ENCODE assay signal across 8 cellular contexts in genomic region chr1:176206961-176207902, GRCh38. TPM values are rescaled to one million over a fixed set of nuclear protein-coding genes. Genes with fewer than 3 reads are reported as not detected.
DNase-seq lines count a peak whose midpoint lies in the region; ATAC-seq and TF ChIP-seq lines count a peak whose summit lies in the region.

Gene COP1 (minus strand): TSS chr1:176207286. CDS start chr1:176206978, 308 bp downstream.

- H3K27ac ChIP-seq in angular gyrus (ENCODE audit: low read depth, low read length) (peak within 1 kb of the TSS; percentile 92), right atrium auricular region (peak within 1 kb of the TSS; percentile 94 to 97), uterus (peak within 1 kb of the TSS; percentile 80 to 96)

- intact Hi-C loops in uterus (cut with DNase I; ENCODE audit: low total_unique reads): no loop called here

- ATAC-seq in GM18498 (IDR thresholded peaks at IDR 0.05; ENCODE audit: unreplicated experiment): peak; percentile 86
- peak; percentile 79 for ATAC-seq in HG02938 (IDR thresholded peaks at IDR 0.05; ENCODE audit: unreplicated experiment)

- H3K4me3 ChIP-seq in right atrium auricular region (peak within 1 kb of the TSS; percentile 91 to 95), uterus (peak within 1 kb of the TSS; percentile 53 to 96)

- H3K27me3 ChIP-seq in right atrium auricular region (no peaks in the 10 kb centered on the region), uterus (no peaks in the 10 kb centered on the region)

- H3K9me3 ChIP-seq in right atrium auricular region: no peaks in the 10 kb centered on the region
- no peaks in the 10 kb centered on the region for H3K9me3 ChIP-seq in uterus

- H3K36me3 ChIP-seq in right atrium auricular region: no peaks in the 10 kb centered on the region
- H3K36me3 ChIP-seq in uterus: no peaks in the 10 kb centered on the region

- H3K4me1 ChIP-seq in right atrium auricular region (peaks cover 0 to 39% of the 10 kb centered on the region in 2 donors), uterus (peaks cover 0 to 7% of the 10 kb centered on the region in 2 donors)

- DNase-seq in NCI-H187 (lab: John Stamatoyannopoulos, UW) (peak; percentile 99), T-helper 2 cell (peak; percentile 94 to 97 (median 95)), right atrium auricular region (ENCODE audit: low spot score) (peak; percentile 97), pulmonary artery endothelial cell (ENCODE audit: low read depth, low spot score) (peak; percentile 81), uterus (peak; percentile 94 to 97)

- TF ChIP-seq CTCF in right atrium auricular region (IDR thresholded peaks at IDR 0.05) (peak; percentile 21 to 33), uterus (IDR thresholded peaks at IDR 0.05) (peak in 2 of 4 experiments; percentile 14 to 38)

- peak; percentile 25 to 64 for TF ChIP-seq POLR2A in uterus (IDR thresholded peaks at IDR 0.05)

RNA-seq across cellular contexts. Expression of gene COP1, which starts in this region (rescaled TPM):
- total RNA-seq in right atrium auricular region: 10 to 100 TPM; 21.4 to 23.1 TPM
- total RNA-seq in pulmonary artery endothelial cell: 54.2 and 62.0 TPM in 2 replicates
- 10 to 100 TPM; 53.4 to 85.5 (median 68.4) TPM for total RNA-seq in uterus

Comparison
In these comparisons a context has a peak if more than half of its experiments do, and no peak if none do; other contexts are left out.
1. Peak in every context shown above with its lines: DNase-seq, ATAC-seq, H3K4me3 ChIP-seq and H3K27ac ChIP-seq.